21 cellular contexts compared by ENCODE assay signal in genomic region chr2:151916632-151917031, GRCh38.
"Had no signal": no experiment of that assay in that cellular context is flagged by ENCODE, and none has a peak within 500 bp of the region (broad histone marks: within the 10 kb centered on the region; RNA-seq: fewer than 3 reads in every experiment).

No MANE protein-coding gene starts in this region.

- ATAC-seq: effector memory CD8-positive, alpha-beta T cell; gastrocnemius medialis; heart left ventricle; left cardiac atrium; lower lobe of right lung; right cardiac atrium had no signal

- DNase-seq: activated CD4-positive, CD25-positive, alpha-beta regulatory T cell treated with anti-CD3 and anti-CD28 coated beads, Interleukin-2, amount 50 U/mL, for 72 hours; activated naive CD8-positive, alpha-beta T cell treated with anti-CD3 and anti-CD28 coated beads for 36 hours; anterior cingulate cortex; cerebellar nuclear complex; dermis blood vessel endothelial cell; effector memory CD8-positive, alpha-beta T cell; gastrocnemius medialis; heart left ventricle; left cardiac atrium; lower lobe of right lung; occipital lobe; right cardiac atrium; small intestine; stimulated activated CD4-positive, alpha-beta T cell treated with anti-CD3 and anti-CD28 coated beads, Interleukin-4, amount 100 ng/mL, for 24 hours; stimulated activated naive CD4-positive, alpha-beta T cell treated with Interleukin-2 at 50 U/mL for 16 hours; substantia nigra; transverse colon had no signal

- H3K27ac Mint-ChIP-seq: activated naive CD8-positive, alpha-beta T cell treated with anti-CD3 and anti-CD28 coated beads for 36 hours; activated T-helper 1 cell treated with anti-CD3 and anti-CD28 coated beads, Interleukin-12 subunit alpha, Interleukin-12 subunit beta, Interleukin-2, Interleukin-4 antibody, amounts not matched to agents 30 ng/mL and 10 ng/mL and 1 ng/mL, durations not matched to agents 14 hours and 24 hours and 36 hours; effector memory CD8-positive, alpha-beta T cell; nephron had no signal

- H3K9me3 Mint-ChIP-seq: activated naive CD8-positive, alpha-beta T cell treated with anti-CD3 and anti-CD28 coated beads for 36 hours; activated T-helper 1 cell treated with anti-CD3 and anti-CD28 coated beads, Interleukin-12 subunit alpha, Interleukin-12 subunit beta, Interleukin-2, Interleukin-4 antibody, amounts not matched to agents 30 ng/mL and 10 ng/mL and 1 ng/mL, durations not matched to agents 14 hours and 24 hours and 36 hours had no signal

- H3K27me3 ChIP-seq: gastrocnemius medialis, heart left ventricle, transverse colon, vagina had no signal

- H3K4me3 Mint-ChIP-seq: activated naive CD8-positive, alpha-beta T cell treated with anti-CD3 and anti-CD28 coated beads for 36 hours; activated T-helper 1 cell treated with anti-CD3 and anti-CD28 coated beads, Interleukin-12 subunit alpha, Interleukin-12 subunit beta, Interleukin-2, Interleukin-4 antibody, amounts not matched to agents 30 ng/mL and 10 ng/mL and 1 ng/mL, durations not matched to agents 14 hours and 24 hours and 36 hours; effector memory CD8-positive, alpha-beta T cell; nephron had no signal

- H3K4me1 Mint-ChIP-seq: activated naive CD8-positive, alpha-beta T cell treated with anti-CD3 and anti-CD28 coated beads for 36 hours; nephron had no signal

- H3K9me3 ChIP-seq: gastrocnemius medialis, heart left ventricle, lower lobe of right lung, prostate gland, transverse colon, vagina had no signal

- H3K4me3 ChIP-seq: gastrocnemius medialis, heart left ventricle, lower lobe of right lung, prostate gland, transverse colon, vagina had no signal

- H3K36me3 ChIP-seq: gastrocnemius medialis, heart left ventricle, lower lobe of right lung, prostate gland, transverse colon, vagina had no signal

- H3K4me1 ChIP-seq: gastrocnemius medialis, prostate gland, transverse colon, vagina had no signal

- H3K36me3 Mint-ChIP-seq: activated naive CD8-positive, alpha-beta T cell treated with anti-CD3 and anti-CD28 coated beads for 36 hours had no signal
